ENCODE assay signal across 27 cellular contexts in the genomic region with DNA sequence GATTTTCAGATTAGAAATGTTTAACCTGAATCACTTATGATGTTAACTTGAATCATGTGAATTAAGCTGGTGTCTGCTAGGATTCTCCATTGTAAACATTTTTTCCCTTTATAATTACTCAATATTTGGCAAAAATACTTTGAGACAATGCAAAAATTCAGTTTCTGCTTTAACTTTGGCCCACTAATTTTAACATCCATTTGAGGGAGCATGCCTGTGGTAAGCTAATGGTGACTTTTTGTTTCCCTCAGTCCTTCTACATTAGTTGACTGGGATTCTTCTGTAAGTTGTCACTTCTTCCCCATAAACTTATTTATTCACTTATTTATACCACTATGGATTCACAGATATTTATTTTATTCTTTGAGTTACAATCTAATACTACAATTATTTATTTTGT.
"Had no signal": no experiment of that assay in that cellular context is flagged by ENCODE, and none has a peak within 500 bp of the region (broad histone marks: within the 10 kb centered on the region; RNA-seq: fewer than 3 reads in every experiment).

No MANE protein-coding gene starts in this region.

- H3K27ac Mint-ChIP-seq: activated B cell treated with CpG ODN at 0.5 μM for 24 hours; activated CD8-positive, alpha-beta T cell treated with anti-CD3 and anti-CD28 coated beads for 36 hours; activated naive CD4-positive, alpha-beta T cell treated with anti-CD3 and anti-CD28 coated beads, Interleukin-2, amount 50 U/mL, for 24 hours; activated naive CD8-positive, alpha-beta T cell treated with anti-CD3 and anti-CD28 coated beads, Interleukin-2, amount 50 U/mL, for 24 hours; activated T-helper 17 cell treated with anti-CD3 and anti-CD28 coated beads, Interleukin-2, amount 50 U/mL, for 72 hours; nephron; stimulated activated effector memory CD8-positive, alpha-beta T cell treated with anti-CD3 and anti-CD28 coated beads, Interleukin-12 subunit alpha, Interleukin-12 subunit beta, amount 100 ng/mL, for 72 hours; stimulated activated naive CD8-positive, alpha-beta T cell treated with anti-CD3 and anti-CD28 coated beads, Interleukin-15, Interleukin-2, amounts not matched to agents 100 ng/mL and 50 ng/mL, for 24 hours had no signal

- H3K4me1 Mint-ChIP-seq: activated B cell treated with CpG ODN at 0.5 μM for 24 hours; activated naive CD4-positive, alpha-beta T cell treated with anti-CD3 and anti-CD28 coated beads, Interleukin-2, amount 50 U/mL, for 24 hours; activated naive CD8-positive, alpha-beta T cell treated with anti-CD3 and anti-CD28 coated beads, Interleukin-2, amount 50 U/mL, for 24 hours; activated T-helper 17 cell treated with anti-CD3 and anti-CD28 coated beads, Interleukin-2, amount 50 U/mL, for 72 hours; central memory CD8-positive, alpha-beta T cell; stimulated activated effector memory CD8-positive, alpha-beta T cell treated with anti-CD3 and anti-CD28 coated beads, Interleukin-12 subunit alpha, Interleukin-12 subunit beta, amount 100 ng/mL, for 72 hours had no signal

- ATAC-seq: activated CD8-positive, alpha-beta T cell treated with anti-CD3 and anti-CD28 coated beads for 36 hours; activated naive CD8-positive, alpha-beta T cell treated with anti-CD3 and anti-CD28 coated beads, Interleukin-2, amount 50 U/mL, for 24 hours; activated T-cell treated with anti-CD3 and anti-CD28 coated beads, Interleukin-2, amount 50 U/mL, for 4 hours; gastroesophageal sphincter; left colon; right lobe of liver; stimulated activated effector memory CD8-positive, alpha-beta T cell treated with anti-CD3 and anti-CD28 coated beads, Interleukin-12 subunit alpha, Interleukin-12 subunit beta, amount 100 ng/mL, for 72 hours had no signal

- H3K27me3 ChIP-seq: esophagus muscularis mucosa, gastroesophageal sphincter, right lobe of liver had no signal

- H3K4me1 ChIP-seq: esophagus muscularis mucosa, gastroesophageal sphincter, right lobe of liver had no signal

- H3K4me3 Mint-ChIP-seq: activated B cell treated with CpG ODN at 0.5 μM for 24 hours; activated CD8-positive, alpha-beta T cell treated with anti-CD3 and anti-CD28 coated beads for 36 hours; activated naive CD4-positive, alpha-beta T cell treated with anti-CD3 and anti-CD28 coated beads, Interleukin-2, amount 50 U/mL, for 24 hours; activated naive CD8-positive, alpha-beta T cell treated with anti-CD3 and anti-CD28 coated beads, Interleukin-2, amount 50 U/mL, for 24 hours; activated T-cell treated with anti-CD3 and anti-CD28 coated beads, Interleukin-2, amount 50 U/mL, for 4 hours; activated T-helper 17 cell treated with anti-CD3 and anti-CD28 coated beads, Interleukin-2, amount 50 U/mL, for 72 hours; central memory CD8-positive, alpha-beta T cell; nephron; stimulated activated effector memory CD8-positive, alpha-beta T cell treated with anti-CD3 and anti-CD28 coated beads, Interleukin-12 subunit alpha, Interleukin-12 subunit beta, amount 100 ng/mL, for 72 hours; stimulated activated naive CD8-positive, alpha-beta T cell treated with anti-CD3 and anti-CD28 coated beads, Interleukin-15, Interleukin-2, amounts not matched to agents 100 ng/mL and 50 ng/mL, for 24 hours had no signal

- H3K9me3 Mint-ChIP-seq: activated B cell treated with CpG ODN at 0.5 μM for 24 hours; activated CD8-positive, alpha-beta T cell treated with anti-CD3 and anti-CD28 coated beads for 36 hours; activated naive CD4-positive, alpha-beta T cell treated with anti-CD3 and anti-CD28 coated beads, Interleukin-2, amount 50 U/mL, for 24 hours; activated naive CD8-positive, alpha-beta T cell treated with anti-CD3 and anti-CD28 coated beads, Interleukin-2, amount 50 U/mL, for 24 hours; activated T-cell treated with anti-CD3 and anti-CD28 coated beads, Interleukin-2, amount 50 U/mL, for 4 hours; activated T-helper 17 cell treated with anti-CD3 and anti-CD28 coated beads, Interleukin-2, amount 50 U/mL, for 72 hours; central memory CD8-positive, alpha-beta T cell; nephron; stimulated activated effector memory CD8-positive, alpha-beta T cell treated with anti-CD3 and anti-CD28 coated beads, Interleukin-12 subunit alpha, Interleukin-12 subunit beta, amount 100 ng/mL, for 72 hours; stimulated activated naive CD8-positive, alpha-beta T cell treated with anti-CD3 and anti-CD28 coated beads, Interleukin-15, Interleukin-2, amounts not matched to agents 100 ng/mL and 50 ng/mL, for 24 hours had no signal

- H3K27me3 Mint-ChIP-seq: activated B cell treated with CpG ODN at 0.5 μM for 24 hours; activated CD8-positive, alpha-beta T cell treated with anti-CD3 and anti-CD28 coated beads for 36 hours; activated naive CD4-positive, alpha-beta T cell treated with anti-CD3 and anti-CD28 coated beads, Interleukin-2, amount 50 U/mL, for 24 hours; activated naive CD8-positive, alpha-beta T cell treated with anti-CD3 and anti-CD28 coated beads, Interleukin-2, amount 50 U/mL, for 24 hours; activated T-helper 17 cell treated with anti-CD3 and anti-CD28 coated beads, Interleukin-2, amount 50 U/mL, for 72 hours; central memory CD8-positive, alpha-beta T cell; stimulated activated naive CD8-positive, alpha-beta T cell treated with anti-CD3 and anti-CD28 coated beads, Interleukin-15, Interleukin-2, amounts not matched to agents 100 ng/mL and 50 ng/mL, for 24 hours had no signal

- H3K27ac ChIP-seq: esophagus muscularis mucosa, gastroesophageal sphincter, right lobe of liver, skin epidermis, thoracic aorta had no signal

- H3K4me3 ChIP-seq: esophagus muscularis mucosa, gastroesophageal sphincter, right lobe of liver, skin epidermis, thoracic aorta had no signal

- DNase-seq: activated B cell treated with CpG ODN at 0.5 μM for 24 hours; activated CD4-positive, alpha-beta T cell treated with anti-CD3 and anti-CD28 coated beads, Interleukin-2, amount 50 U/mL, for 1 hour; activated CD8-positive, alpha-beta T cell treated with anti-CD3 and anti-CD28 coated beads for 36 hours; activated gamma-delta T cell treated with Interleukin-2 at 50 U/mL for 16 hours; activated naive CD8-positive, alpha-beta T cell treated with anti-CD3 and anti-CD28 coated beads, Interleukin-2, amount 50 U/mL, for 24 hours; activated T-cell treated with anti-CD3 and anti-CD28 coated beads, Interleukin-2, amount 50 U/mL, for 4 hours; dermis blood vessel endothelial cell; effector CD4-positive, alpha-beta T cell; head of caudate nucleus; hippocampal formation; left colon; mammary epithelial cell; posterior cingulate gyrus; right lobe of liver; stimulated activated CD4-positive, alpha-beta T cell treated with anti-CD3 and anti-CD28 coated beads, Interleukin-12 subunit alpha, Interleukin-12 subunit beta, amount 100 ng/mL, for 4 hours; stimulated activated CD4-positive, alpha-beta T cell treated with anti-CD3 and anti-CD28 coated beads, Interleukin-4, amount 100 ng/mL, for 1 hour; trophoblast cell had no signal

- H3K9me3 ChIP-seq: esophagus muscularis mucosa, gastroesophageal sphincter, right lobe of liver, thoracic aorta had no signal
